In the genomic region with DNA sequence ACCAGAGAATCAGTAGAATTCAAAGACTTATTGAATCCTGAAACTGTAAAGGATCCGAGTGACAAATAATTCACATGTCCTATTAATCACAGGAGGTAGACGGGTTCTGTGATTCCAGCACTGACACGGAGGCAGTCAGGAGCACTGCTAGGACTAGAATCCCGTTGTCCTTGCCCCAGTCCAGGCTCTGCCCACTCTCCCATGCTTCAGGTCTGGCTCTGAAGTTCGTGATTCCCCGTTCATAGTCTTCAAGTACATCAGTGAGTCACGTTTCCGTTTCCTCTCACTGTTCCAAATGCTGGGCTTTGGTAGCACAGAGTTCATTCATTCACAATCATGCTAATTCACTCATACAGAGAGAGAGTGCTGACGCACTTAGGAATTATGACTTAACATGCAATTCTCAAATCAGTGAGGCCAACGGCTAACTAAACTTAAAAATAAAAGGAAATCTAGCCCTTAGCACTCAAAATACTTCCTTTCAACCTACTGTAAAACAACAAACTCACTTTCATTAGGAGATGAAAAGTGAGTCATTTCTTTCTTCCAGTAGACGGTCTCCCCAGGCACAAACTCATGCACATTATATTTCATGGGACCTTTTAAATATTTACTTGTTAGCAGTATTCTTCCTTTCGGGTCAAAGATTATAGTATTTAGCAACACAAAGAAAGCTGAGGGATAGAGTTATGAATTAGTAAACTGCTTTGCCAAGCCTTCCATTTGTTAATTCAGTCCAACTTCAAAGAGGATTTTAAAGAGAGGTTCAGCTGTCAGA, we compare ENCODE assay signal across 8 cellular contexts.
DNase-seq lines count a peak whose midpoint lies in the region; ATAC-seq, FAIRE-seq and TF ChIP-seq lines count a peak whose summit lies in the region.

No MANE protein-coding gene starts in this region.

- H3K27ac Mint-ChIP-seq in naive thymus-derived CD4-positive, alpha-beta T cell = peak overlapping the region in 2 of 9 donors; percentile 1 to 7

- peak overlapping the region; percentile 42; the same call in 1 of the 2 replicates for H3K9ac ChIP-seq in HUES48 (ENCODE audit: low read depth, low read length)

- no peak for FAIRE-seq in urothelium cell line (lab: Jason Lieb, UNC)

- no peaks in the 10 kb centered on the region for H3K36me3 Mint-ChIP-seq in naive thymus-derived CD4-positive, alpha-beta T cell

- ATAC-seq in GM21723 (IDR thresholded peaks at IDR 0.05; ENCODE audit: unreplicated experiment) = peak; percentile 75
- peak; percentile 88 for ATAC-seq in naive thymus-derived CD4-positive, alpha-beta T cell

- H3K27ac ChIP-seq in HUES48 (ENCODE audit: low read depth, low read length) = peak overlapping the region; percentile 97
- no peak overlapping the region for H3K27ac ChIP-seq in naive thymus-derived CD4-positive, alpha-beta T cell (ENCODE audit: low read depth, low read length)

- POLR2A ChIA-PET in naive thymus-derived CD4-positive, alpha-beta T cell (lab: Charles Lee) = no interaction called here

- no peaks in the 10 kb centered on the region for H3K9me3 ChIP-seq in HUES48 (ENCODE audit: control insufficient read depth, insufficient read depth, low read length)
- no peaks in the 10 kb centered on the region for H3K9me3 ChIP-seq in naive thymus-derived CD4-positive, alpha-beta T cell (ENCODE audit: control insufficient read depth in 2 of 3, low read length in 3 of 3)

- H3K4me3 ChIP-seq in HUES48 (ENCODE audit: low read depth, low read length) (peak overlapping the region; percentile 42), WI38 (ENCODE audit: low read depth, low read length) (peak overlapping the region; percentile 53)
- peak overlapping the region; percentile 4 for H3K4me3 ChIP-seq in naive thymus-derived CD4-positive, alpha-beta T cell (ENCODE audit: low read length)

- TF ChIP-seq CTCF in WI38 (IDR thresholded peaks at IDR 0.05; ENCODE audit: low read depth, low read length) = no peak

- H3K4me3 Mint-ChIP-seq in naive thymus-derived CD4-positive, alpha-beta T cell = peak overlapping the region; percentile 12 to 72 (median 44)

- H3K9me3 Mint-ChIP-seq in naive thymus-derived CD4-positive, alpha-beta T cell = no peaks in the 10 kb centered on the region

- H3K4me1 Mint-ChIP-seq in naive thymus-derived CD4-positive, alpha-beta T cell = peaks cover 12 to 23% (median 17%) of the 10 kb centered on the region in 7 donors

- peaks cover 43% of the 10 kb centered on the region for H3K4me1 ChIP-seq in HUES48 (ENCODE audit: control insufficient read depth, insufficient read depth, low read length)
- peaks cover 0 to 11% of the 10 kb centered on the region in 2 donors for H3K4me1 ChIP-seq in naive thymus-derived CD4-positive, alpha-beta T cell (ENCODE audit: control insufficient read depth in 2 of 2, insufficient read depth in 2 of 2, low read length in 2 of 2)

- peak; percentile 97 for DNase-seq in GM04503 (ENCODE audit: low read depth)
- peak; percentile 63 for DNase-seq in epidermal melanocyte (ENCODE audit: insufficient read length, low spot score)
- peak in 5 of 9 donors; percentile 3 to 38 (median 20) for DNase-seq in naive thymus-derived CD4-positive, alpha-beta T cell
- DNase-seq in urothelium cell line (ENCODE audit: low spot score) = peak; percentile 76
- DNase-seq in HuH-7 (ENCODE audit: low spot score) = no peak

- no peaks in the 10 kb centered on the region for H3K36me3 ChIP-seq in HUES48 (ENCODE audit: control insufficient read depth, insufficient read depth, low read length)
- H3K36me3 ChIP-seq in naive thymus-derived CD4-positive, alpha-beta T cell (ENCODE audit: control insufficient read depth in 2 of 3, insufficient read depth in 3 of 3, low read length in 3 of 3) = no peaks in the 10 kb centered on the region

- CTCF ChIA-PET in naive thymus-derived CD4-positive, alpha-beta T cell (lab: Charles Lee) = interaction anchor here (0.6 to 1.7 kb wide), 2 partner anchors 172 to 554 kb away, joined by 6 read pairs; no protein-coding TSS in a partner anchor

- H3K27me3 ChIP-seq in HUES48 (ENCODE audit: control insufficient read depth, insufficient read depth, low read length) = no peaks in the 10 kb centered on the region
- no peaks in the 10 kb centered on the region for H3K27me3 ChIP-seq in naive thymus-derived CD4-positive, alpha-beta T cell (ENCODE audit: control insufficient read depth in 2 of 2, insufficient read depth in 2 of 2, low read length in 2 of 2)

- peaks cover 0 to 3% (median 0%) of the 10 kb centered on the region in 5 donors for H3K27me3 Mint-ChIP-seq in naive thymus-derived CD4-positive, alpha-beta T cell

- intact Hi-C loops in naive thymus-derived CD4-positive, alpha-beta T cell (cut with micrococcal nuclease) = loop anchor here (2.0 to 10.0 kb wide), 4 partner anchors 100 to 774 kb away; no protein-coding TSS in a partner anchor
